In genomic region chr4:53015681-53016080, GRCh38 we compare ENCODE assay signal across 2 cellular contexts.
TF ChIP-seq lines count a peak whose summit lies in the region.

No MANE protein-coding gene starts in this region.

TF ChIP-seq in IMR-90, 13 proteins besides CTCF, POLR2A, EP300 and RAD21 (continued from another document):
- peak; percentile 85 for TF ChIP-seq SMC3 (IDR thresholded peaks at IDR 0.05; ENCODE audit: low read depth, low read length)
- no peak for TF ChIP-seq FOS (IDR thresholded peaks at IDR 0.05; ENCODE audit: low read depth, low read length)
- no peak for TF ChIP-seq RFX5 (IDR thresholded peaks at IDR 0.05; ENCODE audit: low read depth, low read length)

TF ChIP-seq in SK-N-SH, 30 proteins besides CTCF, POLR2A, EP300 and RAD21 (continued from another document):
- TF ChIP-seq EZH2phosphoT487 (IDR thresholded peaks at IDR 0.05; ENCODE audit: borderline replicate concordance, low read depth) (no peak), TCF12 (IDR thresholded peaks at IDR 0.05) (peak; percentile 15; the same call in 1 of the 2 replicates), NRF1 (IDR thresholded peaks at IDR 0.05; ENCODE audit: low read depth, low read length) (no peak), SMC3 (IDR thresholded peaks at IDR 0.05; ENCODE audit: low read depth, low read length) (peak; percentile 77), TEAD4 (IDR thresholded peaks at IDR 0.05; ENCODE audit: borderline replicate concordance, insufficient read depth) (no peak), YY1 (IDR thresholded peaks at IDR 0.05; ENCODE audit: low read depth) (no peak), GATA2 (CRISPR knock-in tag; IDR thresholded peaks at IDR 0.05) (peak; percentile 73), CHD2 (IDR thresholded peaks at IDR 0.05; ENCODE audit: low read length, partially characterized antibody) (peak; percentile 62), MXI1 (IDR thresholded peaks at IDR 0.05; ENCODE audit: low read depth, low read length) (no peak)
